Comparison of ENCODE assay signal across 10 cellular contexts in genomic region chr1:244302889-244303609, GRCh38.
DNase-seq lines count a peak whose midpoint lies in the region; ATAC-seq, FAIRE-seq and TF ChIP-seq lines count a peak whose summit lies in the region.
"Had no signal": no experiment of that assay in that cellular context is flagged by ENCODE, and none has a peak within 500 bp of the region (broad histone marks: within the 10 kb centered on the region; RNA-seq: fewer than 3 reads in every experiment).

No MANE protein-coding gene starts in this region.

- no peak for TF ChIP-seq EP300 in ovary (IDR thresholded peaks at IDR 0.05)

- peak; percentile 51 for DNase-seq in GM03348 (ENCODE audit: low spot score)
- peak; percentile 91 for DNase-seq in RCC 7860 (ENCODE audit: low spot score)
- peak; percentile 42 for DNase-seq in fibroblast of the aortic adventitia (ENCODE audit: low read depth)
- peak in 4 of 5 donors; percentile 54 to 68 (median 58) for DNase-seq in ovary
- no peak for DNase-seq in gastrocnemius medialis
- no peak for DNase-seq in DMS114 treated with DMSO at 0.1 percent for 48 hours (lab: John Stamatoyannopoulos, UW; ENCODE audit: unreplicated experiment)
- DNase-seq in HAP-1 (ENCODE audit: low spot score in 2 of 2), result no peak
- DNase-seq: NCI-H82 had no signal

- no peak for TF ChIP-seq CTCF in fibroblast of the aortic adventitia (IDR thresholded peaks at IDR 0.05; ENCODE audit: insufficient read depth, low read length)
- no peak for TF ChIP-seq CTCF in ovary (IDR thresholded peaks at IDR 0.05)
- no peak for TF ChIP-seq CTCF in gastrocnemius medialis (IDR thresholded peaks at IDR 0.05 in 4 of 5, conservative IDR thresholded peaks at IDR 0.05 in 1 of 5)

- H3K9me3 ChIP-seq in ovary (no peaks in the 10 kb centered on the region), gastrocnemius medialis (no peaks in the 10 kb centered on the region), HAP-1 (peaks cover 13% of the 10 kb centered on the region)
- H3K9me3 ChIP-seq: esophagus muscularis mucosa had no signal

- peak; percentile 60 for FAIRE-seq in RCC 7860 (lab: Jason Lieb, UNC)

- H3K27ac ChIP-seq in ovary (peak overlapping the region in 1 of 2 donors; percentile 51), gastrocnemius medialis (no peak overlapping the region)
- H3K27ac ChIP-seq: esophagus muscularis mucosa had no signal

- no peak for ATAC-seq in gastrocnemius medialis
- ATAC-seq in GM18868 (IDR thresholded peaks at IDR 0.05; ENCODE audit: unreplicated experiment), result no peak

- H3K27me3 ChIP-seq in ovary (no peaks in the 10 kb centered on the region), gastrocnemius medialis (no peaks in the 10 kb centered on the region), HAP-1 (ENCODE audit: low read depth) (no peaks in the 10 kb centered on the region)
- H3K27me3 ChIP-seq: esophagus muscularis mucosa had no signal

- H3K36me3 ChIP-seq in ovary, result no peaks in the 10 kb centered on the region
- no peaks in the 10 kb centered on the region for H3K36me3 ChIP-seq in gastrocnemius medialis
- H3K36me3 ChIP-seq in HAP-1 (replicated peaks), result no peaks in the 10 kb centered on the region
- H3K36me3 ChIP-seq: esophagus muscularis mucosa had no signal

- H3K4me3 ChIP-seq in fibroblast of the aortic adventitia (ENCODE audit: low read depth, low read length), result no peak overlapping the region
- H3K4me3 ChIP-seq in ovary, result no peak overlapping the region
- H3K4me3 ChIP-seq in gastrocnemius medialis, result no peak overlapping the region
- H3K4me3 ChIP-seq in HAP-1, result no peak overlapping the region
- H3K4me3 ChIP-seq: esophagus muscularis mucosa had no signal

- 27 to 42% (median 33%) methylated on average over 11 of the region's 11 CpGs for WGBS in ovary, 3 donors

- H3K4me1 ChIP-seq in ovary (ENCODE audit: insufficient read depth) (peaks cover 29% of the 10 kb centered on the region), gastrocnemius medialis (no peaks in the 10 kb centered on the region), HAP-1 (peaks cover 3% of the 10 kb centered on the region; the same call in 1 of the 2 replicates)

- intact Hi-C loops in ovary (cut with DNase I) (loop anchor here in 2 of 4 donors (5.0 to 10.0 kb wide), 2 partner anchors 149 to 152 kb away; partner anchors contain the start of gene ADSS2 (in 2 of the 2)), gastrocnemius medialis (cut with DNase I; ENCODE audit: low total_unique reads) (no loop called here)

- no peak for TF ChIP-seq POLR2A in ovary (IDR thresholded peaks at IDR 0.05)
- TF ChIP-seq POLR2A in gastrocnemius medialis (IDR thresholded peaks at IDR 0.05), result no peak

- in situ Hi-C loops in gastrocnemius medialis (cut with MboI; ENCODE audit: low sequenced_read_pairs in 4 of 4), result no loop called here
- in situ Hi-C loops in HAP-1 (cut with MboI; ENCODE audit: low sequenced_read_pairs), result no loop called here

Comparison
In these comparisons a context has a peak if more than half of its experiments do, and no peak if none do; other contexts are left out.
1. DNase-seq: peak in GM03348 (single experiment), RCC 7860 (single experiment), fibroblast of the aortic adventitia (single experiment) and ovary (4 of 5); none in gastrocnemius medialis (0 of 2), DMS114 treated with DMSO at 0.1 percent for 48 hours (single experiment) and HAP-1 (0 of 2).